ENCODE assay signal across 8 cellular contexts in the genomic region with DNA sequence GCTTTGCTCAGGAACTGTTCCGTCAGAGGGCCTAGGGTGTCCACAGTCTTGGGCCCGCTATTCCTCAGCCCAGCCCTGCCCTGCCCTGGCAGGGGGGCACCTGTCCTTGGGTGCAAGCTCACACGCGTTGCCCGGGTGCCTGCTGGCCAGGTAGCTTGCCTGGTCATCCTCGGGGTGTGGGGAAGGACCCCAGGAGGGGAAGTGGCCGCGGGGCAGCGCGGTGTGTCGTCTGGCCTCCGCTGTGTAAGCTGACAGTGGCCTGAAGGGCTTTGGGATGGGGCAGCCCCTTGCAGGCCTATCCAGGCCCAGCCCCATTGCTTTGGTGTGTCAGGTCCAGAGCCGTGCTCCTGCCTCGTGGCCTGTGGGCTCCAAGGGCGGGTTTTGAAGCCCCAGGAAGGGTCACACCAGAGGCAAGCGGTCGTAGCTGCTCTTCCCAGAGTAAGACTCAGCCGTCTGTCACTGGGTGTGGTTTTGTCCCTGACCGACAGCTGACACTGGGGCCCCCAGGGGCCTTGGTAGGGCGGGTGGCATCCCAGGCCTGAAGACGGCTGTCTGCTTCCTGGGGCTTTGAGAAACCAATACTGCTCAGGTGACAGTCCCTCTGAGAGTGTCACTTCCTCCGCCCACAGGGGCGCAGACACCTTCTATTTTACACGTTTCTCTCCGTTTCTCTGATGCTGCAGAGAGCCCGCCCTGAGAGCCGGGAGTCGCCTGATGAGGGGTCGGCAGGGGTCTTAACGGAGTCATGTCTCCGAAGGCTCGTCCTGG.
A peak's percentile ranks its signal among the peaks of the same experiment; 100 is the strongest.
DNase-seq lines count a peak whose midpoint lies in the region; ATAC-seq and TF ChIP-seq lines count a peak whose summit lies in the region.

No MANE protein-coding gene starts in this region.

- DNase-seq in activated CD4-positive, alpha-beta T cell treated with anti-CD3 and anti-CD28 coated beads, Interleukin-2, amount 50 U/mL, for 24 hours (ENCODE audit: low read depth in 1 of 2, low spot score in 1 of 2): peak; percentile 55 to 76
- DNase-seq in erythroblast (lab: John Stamatoyannopoulos, UW): peak; percentile 59 to 62
- peak; percentile 59 to 64 for DNase-seq in stimulated activated CD4-positive, alpha-beta T cell treated with anti-CD3 and anti-CD28 coated beads, Interleukin-1b, Interleukin-23, amount 100 ng/mL, for 4 hours (ENCODE audit: low read depth in 2 of 2)
- DNase-seq in ecto neural progenitor cell (ENCODE audit: low spot score): no peak
- DNase-seq in NCI-H2227 treated with DMSO at 0.1 percent for 48 hours (lab: John Stamatoyannopoulos, UW): no peak
- no peak for DNase-seq in NCI-H1417 (lab: John Stamatoyannopoulos, UW)

- TF ChIP-seq POLR2A in erythroblast (IDR thresholded peaks at IDR 0.05; ENCODE audit: low read length): no peak

- ATAC-seq in GM19328 (IDR thresholded peaks at IDR 0.05; ENCODE audit: unreplicated experiment) (peak; percentile 74), HG03196 (IDR thresholded peaks at IDR 0.05; ENCODE audit: unreplicated experiment) (peak; percentile 60)

Comparison
In these comparisons a context has a peak if more than half of its experiments do, and no peak if none do; other contexts are left out.
1. DNase-seq: peak in activated CD4-positive, alpha-beta T cell treated with anti-CD3 and anti-CD28 coated beads, Interleukin-2, amount 50 U/mL, for 24 hours (2 of 2), erythroblast (2 of 2) and stimulated activated CD4-positive, alpha-beta T cell treated with anti-CD3 and anti-CD28 coated beads, Interleukin-1b, Interleukin-23, amount 100 ng/mL, for 4 hours (2 of 2); none in ecto neural progenitor cell (single experiment), NCI-H2227 treated with DMSO at 0.1 percent for 48 hours (single experiment) and NCI-H1417 (0 of 3).